Comparison of ENCODE assay signal across 1 cellular context in the genomic region with DNA sequence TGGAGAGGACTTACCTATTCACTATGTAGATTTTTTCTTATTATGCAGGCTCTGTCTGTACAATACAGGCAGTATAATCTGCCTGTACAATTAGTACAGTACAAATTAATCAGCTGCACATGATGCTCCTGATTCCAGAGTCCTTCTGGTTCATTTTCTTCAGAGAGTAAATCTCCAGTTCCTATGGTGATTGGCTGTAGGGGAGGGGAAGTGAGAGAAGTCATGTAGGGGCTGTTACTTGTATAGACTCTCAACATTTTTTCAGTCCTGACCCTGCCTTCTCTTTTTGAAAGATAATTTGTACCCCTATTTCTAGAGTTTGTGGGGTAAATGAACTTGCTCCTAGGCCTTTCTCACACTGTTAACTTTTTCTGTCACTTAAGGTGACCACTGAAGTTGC.
TF ChIP-seq lines count a peak whose summit lies in the region.

No MANE protein-coding gene starts in this region.

TF ChIP-seq in GM23338, 12 proteins besides CTCF, POLR2A, EP300 and RAD21 (continued from another document):
- TF ChIP-seq, protein P1, sequence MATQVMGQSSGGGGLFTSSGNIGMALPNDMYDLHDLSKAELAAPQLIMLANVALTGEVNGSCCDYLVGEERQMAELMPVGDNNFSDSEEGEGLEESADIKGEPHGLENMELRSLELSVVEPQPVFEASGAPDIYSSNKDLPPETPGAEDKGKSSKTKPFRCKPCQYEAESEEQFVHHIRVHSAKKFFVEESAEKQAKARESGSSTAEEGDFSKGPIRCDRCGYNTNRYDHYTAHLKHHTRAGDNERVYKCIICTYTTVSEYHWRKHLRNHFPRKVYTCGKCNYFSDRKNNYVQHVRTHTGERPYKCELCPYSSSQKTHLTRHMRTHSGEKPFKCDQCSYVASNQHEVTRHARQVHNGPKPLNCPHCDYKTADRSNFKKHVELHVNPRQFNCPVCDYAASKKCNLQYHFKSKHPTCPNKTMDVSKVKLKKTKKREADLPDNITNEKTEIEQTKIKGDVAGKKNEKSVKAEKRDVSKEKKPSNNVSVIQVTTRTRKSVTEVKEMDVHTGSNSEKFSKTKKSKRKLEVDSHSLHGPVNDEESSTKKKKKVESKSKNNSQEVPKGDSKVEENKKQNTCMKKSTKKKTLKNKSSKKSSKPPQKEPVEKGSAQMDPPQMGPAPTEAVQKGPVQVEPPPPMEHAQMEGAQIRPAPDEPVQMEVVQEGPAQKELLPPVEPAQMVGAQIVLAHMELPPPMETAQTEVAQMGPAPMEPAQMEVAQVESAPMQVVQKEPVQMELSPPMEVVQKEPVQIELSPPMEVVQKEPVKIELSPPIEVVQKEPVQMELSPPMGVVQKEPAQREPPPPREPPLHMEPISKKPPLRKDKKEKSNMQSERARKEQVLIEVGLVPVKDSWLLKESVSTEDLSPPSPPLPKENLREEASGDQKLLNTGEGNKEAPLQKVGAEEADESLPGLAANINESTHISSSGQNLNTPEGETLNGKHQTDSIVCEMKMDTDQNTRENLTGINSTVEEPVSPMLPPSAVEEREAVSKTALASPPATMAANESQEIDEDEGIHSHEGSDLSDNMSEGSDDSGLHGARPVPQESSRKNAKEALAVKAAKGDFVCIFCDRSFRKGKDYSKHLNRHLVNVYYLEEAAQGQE (IDR thresholded peaks at IDR 0.05; ENCODE audit: unreplicated experiment): no peak
- TF ChIP-seq POLR2AphosphoS5 (IDR thresholded peaks at IDR 0.05; ENCODE audit: low read depth) (no peak), ZNF114 (CRISPR knock-in tag; IDR thresholded peaks at IDR 0.05) (no peak), NANOG (IDR thresholded peaks at IDR 0.05; ENCODE audit: borderline replicate concordance) (no peak), EZH2phosphoT487 (IDR thresholded peaks at IDR 0.05; ENCODE audit: unreplicated experiment) (no peak), EZH2 (IDR thresholded peaks at IDR 0.05; ENCODE audit: low read depth, unreplicated experiment) (no peak)
- TF ChIP-seq, protein P2, sequence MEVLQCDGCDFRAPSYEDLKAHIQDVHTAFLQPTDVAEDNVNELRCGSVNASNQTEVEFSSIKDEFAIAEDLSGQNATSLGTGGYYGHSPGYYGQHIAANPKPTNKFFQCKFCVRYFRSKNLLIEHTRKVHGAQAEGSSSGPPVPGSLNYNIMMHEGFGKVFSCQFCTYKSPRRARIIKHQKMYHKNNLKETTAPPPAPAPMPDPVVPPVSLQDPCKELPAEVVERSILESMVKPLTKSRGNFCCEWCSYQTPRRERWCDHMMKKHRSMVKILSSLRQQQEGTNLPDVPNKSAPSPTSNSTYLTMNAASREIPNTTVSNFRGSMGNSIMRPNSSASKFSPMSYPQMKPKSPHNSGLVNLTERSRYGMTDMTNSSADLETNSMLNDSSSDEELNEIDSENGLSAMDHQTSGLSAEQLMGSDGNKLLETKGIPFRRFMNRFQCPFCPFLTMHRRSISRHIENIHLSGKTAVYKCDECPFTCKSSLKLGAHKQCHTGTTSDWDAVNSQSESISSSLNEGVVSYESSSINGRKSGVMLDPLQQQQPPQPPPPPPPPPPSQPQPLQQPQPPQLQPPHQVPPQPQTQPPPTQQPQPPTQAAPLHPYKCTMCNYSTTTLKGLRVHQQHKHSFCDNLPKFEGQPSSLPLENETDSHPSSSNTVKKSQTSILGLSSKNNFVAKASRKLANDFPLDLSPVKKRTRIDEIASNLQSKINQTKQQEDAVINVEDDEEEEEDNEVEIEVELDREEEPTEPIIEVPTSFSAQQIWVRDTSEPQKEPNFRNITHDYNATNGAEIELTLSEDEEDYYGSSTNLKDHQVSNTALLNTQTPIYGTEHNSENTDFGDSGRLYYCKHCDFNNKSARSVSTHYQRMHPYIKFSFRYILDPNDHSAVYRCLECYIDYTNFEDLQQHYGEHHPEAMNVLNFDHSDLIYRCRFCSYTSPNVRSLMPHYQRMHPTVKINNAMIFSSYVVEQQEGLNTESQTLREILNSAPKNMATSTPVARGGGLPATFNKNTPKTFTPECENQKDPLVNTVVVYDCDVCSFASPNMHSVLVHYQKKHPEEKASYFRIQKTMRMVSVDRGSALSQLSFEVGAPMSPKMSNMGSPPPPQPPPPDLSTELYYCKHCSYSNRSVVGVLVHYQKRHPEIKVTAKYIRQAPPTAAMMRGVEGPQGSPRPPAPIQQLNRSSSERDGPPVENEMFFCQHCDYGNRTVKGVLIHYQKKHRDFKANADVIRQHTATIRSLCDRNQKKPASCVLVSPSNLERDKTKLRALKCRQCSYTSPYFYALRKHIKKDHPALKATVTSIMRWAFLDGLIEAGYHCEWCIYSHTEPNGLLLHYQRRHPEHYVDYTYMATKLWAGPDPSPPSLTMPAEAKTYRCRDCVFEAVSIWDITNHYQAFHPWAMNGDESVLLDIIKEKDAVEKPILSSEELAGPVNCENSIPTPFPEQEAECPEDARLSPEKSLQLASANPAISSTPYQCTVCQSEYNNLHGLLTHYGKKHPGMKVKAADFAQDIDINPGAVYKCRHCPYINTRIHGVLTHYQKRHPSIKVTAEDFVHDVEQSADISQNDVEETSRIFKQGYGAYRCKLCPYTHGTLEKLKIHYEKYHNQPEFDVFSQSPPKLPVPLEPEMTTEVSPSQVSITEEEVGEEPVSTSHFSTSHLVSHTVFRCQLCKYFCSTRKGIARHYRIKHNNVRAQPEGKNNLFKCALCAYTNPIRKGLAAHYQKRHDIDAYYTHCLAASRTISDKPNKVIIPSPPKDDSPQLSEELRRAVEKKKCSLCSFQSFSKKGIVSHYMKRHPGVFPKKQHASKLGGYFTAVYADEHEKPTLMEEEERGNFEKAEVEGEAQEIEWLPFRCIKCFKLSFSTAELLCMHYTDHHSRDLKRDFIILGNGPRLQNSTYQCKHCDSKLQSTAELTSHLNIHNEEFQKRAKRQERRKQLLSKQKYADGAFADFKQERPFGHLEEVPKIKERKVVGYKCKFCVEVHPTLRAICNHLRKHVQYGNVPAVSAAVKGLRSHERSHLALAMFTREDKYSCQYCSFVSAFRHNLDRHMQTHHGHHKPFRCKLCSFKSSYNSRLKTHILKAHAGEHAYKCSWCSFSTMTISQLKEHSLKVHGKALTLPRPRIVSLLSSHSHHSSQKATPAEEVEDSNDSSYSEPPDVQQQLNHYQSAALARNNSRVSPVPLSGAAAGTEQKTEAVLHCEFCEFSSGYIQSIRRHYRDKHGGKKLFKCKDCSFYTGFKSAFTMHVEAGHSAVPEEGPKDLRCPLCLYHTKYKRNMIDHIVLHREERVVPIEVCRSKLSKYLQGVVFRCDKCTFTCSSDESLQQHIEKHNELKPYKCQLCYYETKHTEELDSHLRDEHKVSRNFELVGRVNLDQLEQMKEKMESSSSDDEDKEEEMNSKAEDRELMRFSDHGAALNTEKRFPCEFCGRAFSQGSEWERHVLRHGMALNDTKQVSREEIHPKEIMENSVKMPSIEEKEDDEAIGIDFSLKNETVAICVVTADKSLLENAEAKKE (CRISPR knock-in tag; IDR thresholded peaks at IDR 0.05): no peak
- TF ChIP-seq, protein P3, sequence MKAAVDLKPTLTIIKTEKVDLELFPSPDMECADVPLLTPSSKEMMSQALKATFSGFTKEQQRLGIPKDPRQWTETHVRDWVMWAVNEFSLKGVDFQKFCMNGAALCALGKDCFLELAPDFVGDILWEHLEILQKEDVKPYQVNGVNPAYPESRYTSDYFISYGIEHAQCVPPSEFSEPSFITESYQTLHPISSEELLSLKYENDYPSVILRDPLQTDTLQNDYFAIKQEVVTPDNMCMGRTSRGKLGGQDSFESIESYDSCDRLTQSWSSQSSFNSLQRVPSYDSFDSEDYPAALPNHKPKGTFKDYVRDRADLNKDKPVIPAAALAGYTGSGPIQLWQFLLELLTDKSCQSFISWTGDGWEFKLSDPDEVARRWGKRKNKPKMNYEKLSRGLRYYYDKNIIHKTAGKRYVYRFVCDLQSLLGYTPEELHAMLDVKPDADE (IDR thresholded peaks at IDR 0.05): no peak
TF ChIP-seq in GM23338: peak in this region for 0.
